In genomic region chr5:151924564-151925395, GRCh38 we compare ENCODE assay signal across 2 cellular contexts.
A peak's percentile ranks its signal among the peaks of the same experiment; 100 is the strongest.
TF ChIP-seq lines count a peak whose summit lies in the region.

TSS of gene GLRA1 (minus strand) at chr5:151924851. CDS start at chr5:151924549, 302 bp downstream.

TF ChIP-seq in SK-N-SH, 30 proteins besides CTCF, POLR2A, EP300 and RAD21 (continued from another document):
- TF ChIP-seq EZH2phosphoT487 (IDR thresholded peaks at IDR 0.05; ENCODE audit: borderline replicate concordance, low read depth) (no peak), ZBTB33 (IDR thresholded peaks at IDR 0.05; ENCODE audit: borderline replicate concordance, low read depth) (no peak), SIN3A (IDR thresholded peaks at IDR 0.05; ENCODE audit: borderline replicate concordance, low read depth, low read length) (0 out of 2 replicates have a peak, but pooled peaks have one; percentile 40), REST (IDR thresholded peaks at IDR 0.05; ENCODE audit: low read depth, low read length) (peak; percentile 100)

TF ChIP-seq in GM12878, 131 proteins besides CTCF, POLR2A, EP300 and RAD21 (continued from another document):
- TF ChIP-seq TCF12 (IDR thresholded peaks at IDR 0.05; ENCODE audit: low read depth, low read length) (0 out of 2 replicates have a peak, but pooled peaks have one; percentile 11), RB1 (IDR thresholded peaks at IDR 0.05; ENCODE audit: borderline replicate concordance) (no peak), RCOR1 (conservative IDR thresholded peaks at IDR 0.05; ENCODE audit: low read depth, low read length) (peak; percentile 97; the same call in 1 of the 2 replicates), SREBF1 (IDR thresholded peaks at IDR 0.05; ENCODE audit: low read length) (peak; percentile 91), SPI1 (IDR thresholded peaks at IDR 0.05; ENCODE audit: borderline replicate concordance, insufficient read depth, low read depth, low read length) (no peak), ETV6 (conservative IDR thresholded peaks at IDR 0.05 in 1 of 2, IDR thresholded peaks at IDR 0.05 in 1 of 2; ENCODE audit: borderline replicate concordance in 1 of 2, low read depth in 1 of 2) (no peak), EED (IDR thresholded peaks at IDR 0.05; ENCODE audit: low read depth) (no peak), ZNF207 (IDR thresholded peaks at IDR 0.05; ENCODE audit: borderline replicate concordance) (no peak), CREB1 (IDR thresholded peaks at IDR 0.05; ENCODE audit: low read depth) (0 out of 2 replicates have a peak, but pooled peaks have one; percentile 13), SIN3A (IDR thresholded peaks at IDR 0.05; ENCODE audit: low read depth, low read length) (0 out of 2 replicates have a peak, but pooled peaks have one; percentile 52), EZH2 (IDR thresholded peaks at IDR 0.05; ENCODE audit: borderline replicate concordance, control insufficient read depth, low read depth, low read length) (no peak), NR2C2 (IDR thresholded peaks at IDR 0.05; ENCODE audit: borderline replicate concordance, control insufficient read depth, insufficient read length, low read depth) (no peak), IKZF2 (IDR thresholded peaks at IDR 0.05) (no peak), KDM1A (IDR thresholded peaks at IDR 0.05; ENCODE audit: borderline replicate concordance) (no peak), SMARCA5 (IDR thresholded peaks at IDR 0.05) (no peak), ZBTB40 (IDR thresholded peaks at IDR 0.05; ENCODE audit: borderline replicate concordance) (peak; percentile 82), CBX5 (IDR thresholded peaks at IDR 0.05; ENCODE audit: low read depth) (0 out of 2 replicates have a peak, but pooled peaks have one; percentile 37), REST (IDR thresholded peaks at IDR 0.05; ENCODE audit: low read depth, low read length) (peak; percentile 99), RELA (IDR thresholded peaks at IDR 0.05; ENCODE audit: borderline replicate concordance, partially characterized antibody) (no peak)
- TF ChIP-seq, protein P1, sequence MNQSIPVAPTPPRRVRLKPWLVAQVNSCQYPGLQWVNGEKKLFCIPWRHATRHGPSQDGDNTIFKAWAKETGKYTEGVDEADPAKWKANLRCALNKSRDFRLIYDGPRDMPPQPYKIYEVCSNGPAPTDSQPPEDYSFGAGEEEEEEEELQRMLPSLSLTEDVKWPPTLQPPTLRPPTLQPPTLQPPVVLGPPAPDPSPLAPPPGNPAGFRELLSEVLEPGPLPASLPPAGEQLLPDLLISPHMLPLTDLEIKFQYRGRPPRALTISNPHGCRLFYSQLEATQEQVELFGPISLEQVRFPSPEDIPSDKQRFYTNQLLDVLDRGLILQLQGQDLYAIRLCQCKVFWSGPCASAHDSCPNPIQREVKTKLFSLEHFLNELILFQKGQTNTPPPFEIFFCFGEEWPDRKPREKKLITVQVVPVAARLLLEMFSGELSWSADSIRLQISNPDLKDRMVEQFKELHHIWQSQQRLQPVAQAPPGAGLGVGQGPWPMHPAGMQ (IDR thresholded peaks at IDR 0.05; ENCODE audit: borderline replicate concordance): no peak
